8 cellular contexts compared by ENCODE assay signal in genomic region chr3:151146071-151146730, GRCh38. TPM values are rescaled to one million over a fixed set of nuclear protein-coding genes. Genes with fewer than 3 reads are reported as not detected.
A peak's percentile ranks its signal among the peaks of the same experiment; 100 is the strongest.
DNase-seq lines count a peak whose midpoint lies in the region; ATAC-seq and TF ChIP-seq lines count a peak whose summit lies in the region.

No MANE protein-coding gene starts in this region.

- peaks cover 0 to 4% of the 10 kb centered on the region in 2 donors for H3K4me1 Mint-ChIP-seq in natural killer cell treated with Interleukin-12 subunit alpha and Interleukin-12 subunit beta and Interleukin-15 and Interleukin-18, amount 100 ng/mL, for 72 hours (ENCODE audit: low read depth in 2 of 2)

- H2AFZ ChIP-seq in KMS-11 (ENCODE audit: low read depth) (0 out of 2 replicates have a peak overlapping the region, but pooled peaks have one; percentile 13), OCI-LY1 (ENCODE audit: low read length) (no peak overlapping the region)

- no peaks in the 10 kb centered on the region for H3K36me3 ChIP-seq in KMS-11 (ENCODE audit: insufficient read depth)
- no peaks in the 10 kb centered on the region for H3K36me3 ChIP-seq in OCI-LY1 (ENCODE audit: insufficient read depth, low read length)
- no peaks in the 10 kb centered on the region for H3K36me3 ChIP-seq in transverse colon

- H4K20me1 ChIP-seq in KMS-11 (ENCODE audit: insufficient read depth) (no peaks in the 10 kb centered on the region), OCI-LY1 (ENCODE audit: insufficient read depth, low read length) (no peaks in the 10 kb centered on the region)

- no peak overlapping the region for H3K27ac Mint-ChIP-seq in natural killer cell treated with Interleukin-12 subunit alpha and Interleukin-12 subunit beta and Interleukin-15 and Interleukin-18, amount 100 ng/mL, for 72 hours

- no peak for TF ChIP-seq EP300 in transverse colon (IDR thresholded peaks at IDR 0.05; ENCODE audit: low read depth)

- no peaks in the 10 kb centered on the region for H3K36me3 Mint-ChIP-seq in natural killer cell treated with Interleukin-12 subunit alpha and Interleukin-12 subunit beta and Interleukin-15 and Interleukin-18, amount 100 ng/mL, for 72 hours

- no peak overlapping the region for H3K4me3 Mint-ChIP-seq in natural killer cell treated with Interleukin-12 subunit alpha and Interleukin-12 subunit beta and Interleukin-15 and Interleukin-18, amount 100 ng/mL, for 72 hours

- peaks cover 8 to 24% of the 10 kb centered on the region in 2 donors for H3K27me3 Mint-ChIP-seq in natural killer cell treated with Interleukin-12 subunit alpha and Interleukin-12 subunit beta and Interleukin-15 and Interleukin-18, amount 100 ng/mL, for 72 hours

- intact Hi-C loops in transverse colon (cut with DNase I; ENCODE audit: low total_unique reads), result loop anchor here (5.0 to 10.0 kb wide), 2 partner anchors 359 to 421 kb away; no protein-coding TSS in a partner anchor

- H3K9me3 Mint-ChIP-seq in natural killer cell treated with Interleukin-12 subunit alpha and Interleukin-12 subunit beta and Interleukin-15 and Interleukin-18, amount 100 ng/mL, for 72 hours, result no peaks in the 10 kb centered on the region

- H3K79me2 ChIP-seq in KMS-11 (ENCODE audit: insufficient read depth, low read depth) (no peaks in the 10 kb centered on the region), OCI-LY1 (ENCODE audit: insufficient read depth, low read length) (no peaks in the 10 kb centered on the region)

- H3K4me1 ChIP-seq in KMS-11 (ENCODE audit: low read depth, poor library complexity, severe bottlenecking), result peaks cover 11% of the 10 kb centered on the region
- H3K4me1 ChIP-seq in OCI-LY1 (ENCODE audit: insufficient read depth, low read length, severe bottlenecking), result peaks cover 7% of the 10 kb centered on the region
- peaks cover 0 to 14% (median 7%) of the 10 kb centered on the region in 4 donors for H3K4me1 ChIP-seq in transverse colon

- H3K27me3 ChIP-seq in KMS-11 (ENCODE audit: insufficient read depth, low read depth) (no peaks in the 10 kb centered on the region), OCI-LY1 (ENCODE audit: insufficient read depth, low read length) (no peaks in the 10 kb centered on the region), transverse colon (no peaks in the 10 kb centered on the region)

- 0 to 6% methylated on average over 3 to 9 of the region's 9 CpGs for WGBS in transverse colon (ENCODE audit: low coverage in 1 of 2), 2 donors

- TF ChIP-seq POLR2A in transverse colon (IDR thresholded peaks at IDR 0.05), result no peak

- H3K27ac ChIP-seq in KMS-11 (no peak overlapping the region), OCI-LY1 (ENCODE audit: low read depth, low read length, poor library complexity, severe bottlenecking) (no peak overlapping the region), transverse colon (peak overlapping the region in 1 of 4 donors; percentile 35)

- TF ChIP-seq CTCF in KMS-11 (conservative IDR thresholded peaks at IDR 0.05; ENCODE audit: low read depth, low read length) (peak; percentile 97), OCI-LY1 (IDR thresholded peaks at IDR 0.05; ENCODE audit: low read length) (peak; percentile 99), transverse colon (IDR thresholded peaks at IDR 0.05) (peak; percentile 76 to 86 (median 84))

- no peak overlapping the region for H3K9ac ChIP-seq in KMS-11
- no peak overlapping the region for H3K9ac ChIP-seq in OCI-LY1 (ENCODE audit: low read length)

- H3K9me3 ChIP-seq in OCI-LY1 (ENCODE audit: low read length) (no peaks in the 10 kb centered on the region), transverse colon (no peaks in the 10 kb centered on the region)

- H3F3A ChIP-seq in OCI-LY1 (ENCODE audit: insufficient read depth, low read length), result no peaks in the 10 kb centered on the region

- H3K4me2 ChIP-seq in KMS-11, result no peak overlapping the region
- no peak overlapping the region for H3K4me2 ChIP-seq in OCI-LY1 (ENCODE audit: low read length)

- no peaks in the 10 kb centered on the region for H3K9me2 ChIP-seq in OCI-LY1 (ENCODE audit: low read depth, low read length)

- H3K4me3 ChIP-seq in KMS-11 (IDR thresholded peaks at IDR 0.05; ENCODE audit: insufficient read depth, low read depth, low read length), result no peak overlapping the region
- H3K4me3 ChIP-seq in OCI-LY1 (ENCODE audit: low read depth, low read length, poor library complexity, severe bottlenecking), result no peak overlapping the region
- H3K4me3 ChIP-seq in transverse colon, result no peak overlapping the region

- DNase-seq in ELR (ENCODE audit: low read depth) (peak; percentile 78), fibroblast of peridontal ligament (ENCODE audit: extremely low read depth) (peak; percentile 84), transverse colon (peak; percentile 75)
- DNase-seq in activated T-cell treated with anti-CD3 and anti-CD28 coated beads, Interleukin-2, amount 50 U/mL, for 48 hours, result peak; percentile 62 to 68
- peak; percentile 67 for DNase-seq in natural killer cell treated with Interleukin-12 subunit alpha and Interleukin-12 subunit beta and Interleukin-15 and Interleukin-18, amount 100 ng/mL, for 72 hours (ENCODE audit: low spot score)

- peak; percentile 91 for ATAC-seq in GM21786 (IDR thresholded peaks at IDR 0.05; ENCODE audit: unreplicated experiment)
- peak; percentile 83 for ATAC-seq in natural killer cell treated with Interleukin-12 subunit alpha and Interleukin-12 subunit beta and Interleukin-15 and Interleukin-18, amount 100 ng/mL, for 72 hours

- in situ Hi-C loops in transverse colon (cut with MboI; ENCODE audit: low pct_ligation_motif_present in 1 of 4, low pct_unique_long_range_greater_than_20kb in 1 of 4, low sequenced_read_pairs in 3 of 4), result loop anchor here in 2 of 4 donors (10.0 to 25.0 kb wide), 4 partner anchors 234 to 431 kb away; partner anchors contain the start of gene MINDY4B (in 1 of the 2)

RNA-seq across cellular contexts. Expression of gene GPR171, which starts 56.8 kb away (rescaled TPM):
- total RNA-seq in natural killer cell treated with Interleukin-12 subunit alpha and Interleukin-12 subunit beta and Interleukin-15 and Interleukin-18, amount 100 ng/mL, for 72 hours, result 10 to 100 TPM; 21.3 to 66.1 TPM
- 1 to 10 TPM in 2 of 4 donors, not detected in 2; 3.8 to 6.8 TPM for total RNA-seq in transverse colon
